Comparison of ENCODE assay signal across 15 cellular contexts in the genomic region with DNA sequence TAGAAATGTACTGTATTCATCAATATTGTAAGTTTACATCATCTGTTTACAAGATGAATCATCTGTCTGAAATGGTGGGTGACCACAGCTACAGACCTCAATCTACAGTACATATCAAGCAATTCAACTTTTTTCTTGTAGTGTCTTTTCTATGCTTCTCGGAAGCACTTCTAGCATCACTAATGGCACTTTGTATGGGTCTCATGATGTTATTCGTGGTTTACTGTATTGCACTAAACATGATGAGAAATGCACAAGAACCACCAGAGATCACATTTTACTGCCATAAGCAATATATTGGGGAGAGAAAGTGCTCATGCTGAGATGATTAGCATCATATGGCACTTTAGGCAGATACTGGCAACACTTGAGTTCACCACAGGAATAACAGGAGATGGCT. TPM values are rescaled to one million over a fixed set of nuclear protein-coding genes. Genes with fewer than 3 reads are reported as not detected.
A peak's percentile ranks its signal among the peaks of the same experiment; 100 is the strongest.
DNase-seq lines count a peak whose midpoint lies in the region; ATAC-seq, FAIRE-seq and TF ChIP-seq lines count a peak whose summit lies in the region.
"Had no signal": no experiment of that assay in that cellular context is flagged by ENCODE, and none has a peak within 500 bp of the region (broad histone marks: within the 10 kb centered on the region; RNA-seq: fewer than 3 reads in every experiment).

No MANE protein-coding gene starts in this region.

- no peak for FAIRE-seq in bronchial epithelial cell (lab: Jason Lieb, UNC)

- H3K36me3 ChIP-seq in bronchial epithelial cell (ENCODE audit: control insufficient read depth, insufficient read depth, low read length) (no peaks in the 10 kb centered on the region), lower lobe of right lung (no peaks in the 10 kb centered on the region)
- H3K36me3 ChIP-seq: transverse colon had no signal

- H3K4me1 Mint-ChIP-seq in osteocyte (ENCODE audit: unreplicated experiment) = peaks cover 24% of the 10 kb centered on the region
- H3K4me1 Mint-ChIP-seq in activated T-helper 2 cell treated with anti-CD3 and anti-CD28 coated beads, Interferon-gamma antibody, Interleukin-2, Interleukin-4, amounts not matched to agents 10 μg/mL and 5 μg/mL and 100 μg/mL, durations not matched to agents 14 hours and 24 hours and 36 hours (ENCODE audit: low read depth) = peaks cover 3% of the 10 kb centered on the region

- no peaks in the 10 kb centered on the region for H3K4me1 ChIP-seq in lower lobe of right lung

- H3K9me3 ChIP-seq in lower lobe of right lung = no peaks in the 10 kb centered on the region
- H3K9me3 ChIP-seq: heart left ventricle, transverse colon had no signal

- H3K27ac ChIP-seq in lower lobe of right lung = no peak overlapping the region
- H3K27ac ChIP-seq: heart left ventricle, transverse colon had no signal

- H3K27me3 Mint-ChIP-seq in osteocyte (ENCODE audit: unreplicated experiment) = no peaks in the 10 kb centered on the region
- H3K27me3 Mint-ChIP-seq in activated T-helper 2 cell treated with anti-CD3 and anti-CD28 coated beads, Interferon-gamma antibody, Interleukin-2, Interleukin-4, amounts not matched to agents 10 μg/mL and 5 μg/mL and 100 μg/mL, durations not matched to agents 14 hours and 24 hours and 36 hours (ENCODE audit: low read depth) = no peaks in the 10 kb centered on the region

- no peak for ATAC-seq in lower lobe of right lung
- ATAC-seq: heart left ventricle had no signal

- peaks cover 2% of the 10 kb centered on the region for H3K36me3 Mint-ChIP-seq in osteocyte (ENCODE audit: unreplicated experiment)
- no peaks in the 10 kb centered on the region for H3K36me3 Mint-ChIP-seq in activated T-helper 2 cell treated with anti-CD3 and anti-CD28 coated beads, Interferon-gamma antibody, Interleukin-2, Interleukin-4, amounts not matched to agents 10 μg/mL and 5 μg/mL and 100 μg/mL, durations not matched to agents 14 hours and 24 hours and 36 hours (ENCODE audit: low read depth)

- DNase-seq in H4 (ENCODE audit: low spot score) = peak; percentile 61
- peak; percentile 32 for DNase-seq in NCI-H2171 (lab: John Stamatoyannopoulos, UW)
- peak; percentile 58 for DNase-seq in bronchial epithelial cell (ENCODE audit: low read depth)
- DNase-seq in osteocyte (ENCODE audit: extremely low spot score, unreplicated experiment) = no peak
- no peak for DNase-seq in activated T-helper 2 cell treated with anti-CD3 and anti-CD28 coated beads, Interferon-gamma antibody, Interleukin-2, Interleukin-4, amounts not matched to agents 10 μg/mL and 5 μg/mL and 100 μg/mL, durations not matched to agents 14 hours and 24 hours and 36 hours (ENCODE audit: low spot score)
- DNase-seq in effector CD8-positive, alpha-beta T cell (lab: John Stamatoyannopoulos, UW) = no peak
- no peak for DNase-seq in COLO668 (lab: John Stamatoyannopoulos, UW; ENCODE audit: unreplicated experiment)
- DNase-seq in lower lobe of right lung = no peak
- DNase-seq: activated CD8-positive, alpha-beta memory T cell treated with anti-CD3 and anti-CD28 coated beads, Interleukin-2, amount 50 U/mL, for 4 hours; Calu3; dorsolateral prefrontal cortex; heart left ventricle; NCI-H1105 treated with DMSO at 0.1 percent for 48 hours; SIG-M5; transverse colon had no signal

- H3K4me3 ChIP-seq in bronchial epithelial cell (ENCODE audit: low read depth, low read length) (no peak overlapping the region), lower lobe of right lung (no peak overlapping the region)
- H3K4me3 ChIP-seq: dorsolateral prefrontal cortex, heart left ventricle, transverse colon had no signal

- no peaks in the 10 kb centered on the region for H3K27me3 ChIP-seq in bronchial epithelial cell (ENCODE audit: control insufficient read depth, insufficient read depth, low read length)
- H3K27me3 ChIP-seq in lower lobe of right lung (ENCODE audit: low read depth) = no peaks in the 10 kb centered on the region
- H3K27me3 ChIP-seq: dorsolateral prefrontal cortex, heart left ventricle, transverse colon had no signal

- no peak overlapping the region for H3K4me3 Mint-ChIP-seq in osteocyte (ENCODE audit: unreplicated experiment)
- H3K4me3 Mint-ChIP-seq in activated T-helper 2 cell treated with anti-CD3 and anti-CD28 coated beads, Interferon-gamma antibody, Interleukin-2, Interleukin-4, amounts not matched to agents 10 μg/mL and 5 μg/mL and 100 μg/mL, durations not matched to agents 14 hours and 24 hours and 36 hours (ENCODE audit: low read depth) = no peak overlapping the region

- intact Hi-C loops in activated T-helper 2 cell treated with anti-CD3 and anti-CD28 coated beads, Interferon-gamma antibody, Interleukin-2, Interleukin-4, amounts not matched to agents 10 μg/mL and 5 μg/mL and 100 μg/mL, durations not matched to agents 14 hours and 24 hours and 36 hours (cut with micrococcal nuclease) = no loop called here
- intact Hi-C loops in lower lobe of right lung (cut with DNase I) = no loop called here

- peak overlapping the region; percentile 58 for H3K27ac Mint-ChIP-seq in osteocyte (ENCODE audit: unreplicated experiment)
- no peak overlapping the region for H3K27ac Mint-ChIP-seq in activated T-helper 2 cell treated with anti-CD3 and anti-CD28 coated beads, Interferon-gamma antibody, Interleukin-2, Interleukin-4, amounts not matched to agents 10 μg/mL and 5 μg/mL and 100 μg/mL, durations not matched to agents 14 hours and 24 hours and 36 hours

- TF ChIP-seq CTCF in bronchial epithelial cell (IDR thresholded peaks at IDR 0.05; ENCODE audit: insufficient read depth, low read length, severe bottlenecking) = no peak
- TF ChIP-seq CTCF in osteocyte (IDR thresholded peaks at IDR 0.05) = no peak
- no peak for TF ChIP-seq CTCF in lower lobe of right lung (IDR thresholded peaks at IDR 0.05)

- no peaks in the 10 kb centered on the region for H3K9me3 Mint-ChIP-seq in osteocyte (ENCODE audit: unreplicated experiment)
- peaks cover 3% of the 10 kb centered on the region for H3K9me3 Mint-ChIP-seq in activated T-helper 2 cell treated with anti-CD3 and anti-CD28 coated beads, Interferon-gamma antibody, Interleukin-2, Interleukin-4, amounts not matched to agents 10 μg/mL and 5 μg/mL and 100 μg/mL, durations not matched to agents 14 hours and 24 hours and 36 hours

RNA-seq across cellular contexts. Expression of gene BTBD3, which starts 15.4 kb away (rescaled TPM):
- 19.7 and 21.0 TPM in 2 replicates for total RNA-seq in H4 (2014; rRNA removed; shearing (Covaris generic))
- total RNA-seq in bronchial epithelial cell = 16.6 and 19.5 TPM in 2 replicates
- 25.1 and 29.7 TPM in 2 replicates for total RNA-seq in osteocyte
- total RNA-seq in activated T-helper 2 cell treated with anti-CD3 and anti-CD28 coated beads, Interferon-gamma antibody, Interleukin-2, Interleukin-4, amounts not matched to agents 10 μg/mL and 5 μg/mL and 100 μg/mL, durations not matched to agents 14 hours and 24 hours and 36 hours = 13.2 and 15.1 TPM in 2 replicates
- 37.0 TPM for total RNA-seq in lower lobe of right lung

Comparison
In these comparisons a context has a peak if more than half of its experiments do, and no peak if none do; other contexts are left out.
1. DNase-seq: peak in H4 (single experiment), NCI-H2171 (single experiment) and bronchial epithelial cell (single experiment); none in osteocyte (single experiment), activated T-helper 2 cell treated with anti-CD3 and anti-CD28 coated beads, Interferon-gamma antibody, Interleukin-2, Interleukin-4, amounts not matched to agents 10 μg/mL and 5 μg/mL and 100 μg/mL, durations not matched to agents 14 hours and 24 hours and 36 hours (single experiment), effector CD8-positive, alpha-beta T cell (single experiment), COLO668 (single experiment) and lower lobe of right lung (single experiment).